Comparison of ENCODE assay signal across 12 cellular contexts in genomic region chr1:160942926-160943325, GRCh38. TPM values are rescaled to one million over a fixed set of nuclear protein-coding genes. Genes with fewer than 3 reads are reported as not detected.
DNase-seq lines count a peak whose midpoint lies in the region; ATAC-seq and TF ChIP-seq lines count a peak whose summit lies in the region.
"Had no signal": no experiment of that assay in that cellular context is flagged by ENCODE, and none has a peak within 500 bp of the region (broad histone marks: within the 10 kb centered on the region; RNA-seq: fewer than 3 reads in every experiment).

No MANE protein-coding gene starts in this region.

- H3K9me2 ChIP-seq in hepatocyte (replicated peaks; ENCODE audit: insufficient read depth), result no peaks in the 10 kb centered on the region

- CTCF ChIA-PET in A673 (lab: Charles Lee), result interaction anchor here (0.6 kb wide), 1 partner anchor 148 kb away, joined by 3 read pairs; no protein-coding TSS in a partner anchor

- POLR2A ChIA-PET in A673 (lab: Charles Lee; ENCODE audit: low non-redundant PET), result no interaction called here

- no TSS peak for BruUV-seq in A673 (replicated peaks; lab: Mats Ljungman, UMichigan)

- H3K36me3 ChIP-seq in A673 (ENCODE audit: insufficient read depth, low read length, poor library complexity, severe bottlenecking) (no peaks in the 10 kb centered on the region), OCI-LY3 (replicated peaks; ENCODE audit: low read depth, low read length) (no peaks in the 10 kb centered on the region), hepatocyte (replicated peaks; ENCODE audit: insufficient read depth, low read depth) (no peaks in the 10 kb centered on the region), spleen (no peaks in the 10 kb centered on the region)

- DNase-seq in A673 (ENCODE audit: low spot score) (no peak), hepatocyte (ENCODE audit: low spot score) (no peak), NCI-H2081 treated with DMSO at 0.1 percent for 48 hours (lab: John Stamatoyannopoulos, UW) (no peak), spleen (no peak)
- DNase-seq: activated CD4-positive, alpha-beta T cell treated with anti-CD3 and anti-CD28 coated beads, Interleukin-2, amount 50 U/mL, for 48 hours had no signal

- H3K27ac ChIP-seq in A673 (ENCODE audit: low read depth, low read length, poor library complexity, severe bottlenecking), result no peak overlapping the region
- H3K27ac ChIP-seq in OCI-LY3 (ENCODE audit: low read length), result no peak overlapping the region
- no peak overlapping the region for H3K27ac ChIP-seq in hepatocyte
- no peak overlapping the region for H3K27ac ChIP-seq in spleen
- H3K27ac ChIP-seq: skin epidermis had no signal

- H3K4me2 ChIP-seq in OCI-LY3 (ENCODE audit: low read length), result no peak overlapping the region
- H3K4me2 ChIP-seq in hepatocyte, result no peak overlapping the region

- H3K79me2 ChIP-seq in OCI-LY3 (ENCODE audit: low read length) (no peaks in the 10 kb centered on the region), hepatocyte (no peaks in the 10 kb centered on the region)

- H3K27me3 ChIP-seq in A673 (replicated peaks; ENCODE audit: insufficient read depth, low read depth, low read length, poor library complexity) (no peaks in the 10 kb centered on the region), OCI-LY3 (ENCODE audit: low read depth, low read length) (no peaks in the 10 kb centered on the region), hepatocyte (no peaks in the 10 kb centered on the region), spleen (replicated peaks in 1 of 7) (peaks cover 0 to 25% (median 0%) of the 10 kb centered on the region in 7 donors)

- WGBS in hepatocyte (ENCODE audit: low lambda C conversion rate, missing lambda C conversion rate), result 76% methylated on average over 3 of the region's 3 CpGs
- 83 to 91% (median 88%) methylated on average over 3 of the region's 3 CpGs for WGBS in spleen, 5 donors

- no peak for TF ChIP-seq POLR2A in spleen (IDR thresholded peaks at IDR 0.05)

- ATAC-seq in GM18520 (IDR thresholded peaks at IDR 0.05; ENCODE audit: unreplicated experiment), result no peak
- ATAC-seq in GM21619 (IDR thresholded peaks at IDR 0.05; ENCODE audit: unreplicated experiment), result no peak
- ATAC-seq: stimulated activated effector memory CD8-positive, alpha-beta T cell treated with anti-CD3 and anti-CD28 coated beads, Interleukin-12 subunit alpha, Interleukin-12 subunit beta, amount 100 ng/mL, for 72 hours had no signal

- no peaks in the 10 kb centered on the region for H3K4me1 ChIP-seq in A673 (ENCODE audit: insufficient read depth, low read length, poor library complexity, severe bottlenecking)
- no peaks in the 10 kb centered on the region for H3K4me1 ChIP-seq in OCI-LY3 (ENCODE audit: low read length)
- H3K4me1 ChIP-seq in hepatocyte (ENCODE audit: insufficient read depth), result no peaks in the 10 kb centered on the region
- H3K4me1 ChIP-seq in spleen, result no peaks in the 10 kb centered on the region

- H3K4me3 ChIP-seq in A673 (ENCODE audit: low read depth, low read length, poor library complexity, severe bottlenecking) (no peak overlapping the region), OCI-LY3 (ENCODE audit: low read length) (no peak overlapping the region), hepatocyte (no peak overlapping the region), spleen (no peak overlapping the region)
- H3K4me3 ChIP-seq: skin epidermis had no signal

- TF ChIP-seq CTCF in A673 (conservative IDR thresholded peaks at IDR 0.05; ENCODE audit: low read depth, low read length) (0 out of 2 replicates have a peak, but pooled peaks have one; percentile 20), GM12872 (IDR thresholded peaks at IDR 0.05; ENCODE audit: insufficient read depth, low read depth, low read length) (peak; percentile 36; the same call in 2 of the 3 replicates), OCI-LY3 (IDR thresholded peaks at IDR 0.05; ENCODE audit: low read depth, low read length) (peak; percentile 55), hepatocyte (IDR thresholded peaks at IDR 0.05; ENCODE audit: poor library complexity) (peak; percentile 15), spleen (IDR thresholded peaks at IDR 0.05 in 8 of 11, conservative IDR thresholded peaks at IDR 0.05 in 3 of 11) (no peak)

- no peak overlapping the region for H2AFZ ChIP-seq in OCI-LY3 (ENCODE audit: low read depth, low read length)
- no peak overlapping the region for H2AFZ ChIP-seq in hepatocyte

- H3K9ac ChIP-seq in OCI-LY3 (ENCODE audit: low read length), result no peak overlapping the region

- intact Hi-C loops in A673 (cut with micrococcal nuclease; ENCODE audit: unreplicated experiment), result no loop called here
- intact Hi-C loops in spleen (cut with DNase I; ENCODE audit: low total_unique reads), result no loop called here

- H3K9me3 ChIP-seq in A673 (ENCODE audit: low read depth, low read length, poor library complexity, severe bottlenecking), result no peaks in the 10 kb centered on the region
- H3K9me3 ChIP-seq in OCI-LY3 (ENCODE audit: insufficient read depth, low read length), result no peaks in the 10 kb centered on the region
- no peaks in the 10 kb centered on the region for H3K9me3 ChIP-seq in hepatocyte (ENCODE audit: low read depth)
- H3K9me3 ChIP-seq in spleen, result peaks cover 0 to 5% (median 0%) of the 10 kb centered on the region in 8 donors

- H4K20me1 ChIP-seq in OCI-LY3 (ENCODE audit: insufficient read depth, low read length) (no peaks in the 10 kb centered on the region), hepatocyte (ENCODE audit: insufficient read depth, poor library complexity, severe bottlenecking) (no peaks in the 10 kb centered on the region)

RNA-seq across cellular contexts. Expression of gene ITLN2, which starts 11.7 kb away (rescaled TPM):
- total RNA-seq in A673 (2021) (not detected in 2 replicates), hepatocyte (1.3 and 1.4 TPM in 2 replicates), spleen (not detected)
- polyA plus RNA-seq in hepatocyte (1.7 and 3.6 TPM in 2 replicates), spleen (not detected)
- total RNA-seq: lung microvascular endothelial cell had no signal

RNA-seq across cellular contexts. Expression of gene ITLN1, which starts 57.9 kb away (rescaled TPM):
- total RNA-seq in A673 (2021), result not detected in 2 replicates
- 9.0 and 11.3 TPM in 2 replicates for total RNA-seq in hepatocyte
- polyA plus RNA-seq in hepatocyte, result 7.4 and 34.9 TPM in 2 replicates
- 1 to 10 TPM in 6 of 7 donors, under 1 TPM in 1; 0.52 to 2.5 (median 1.7) TPM for total RNA-seq in spleen
- 1 to 10 TPM in 2 of 3 donors, under 1 TPM in 1; 0.87 to 3.6 (median 1.6) TPM for polyA plus RNA-seq in spleen
- total RNA-seq: lung microvascular endothelial cell had no signal

Comparison
In these comparisons a context has a peak if more than half of its experiments do, and no peak if none do; other contexts are left out.
1. CTCF ChIP-seq: peak in A673 (single experiment), GM12872 (single experiment), OCI-LY3 (single experiment) and hepatocyte (single experiment); none in spleen (0 of 11).